ENCODE assay signal across 11 cellular contexts in genomic region chr10:72298774-72299519, GRCh38. TPM values are rescaled to one million over a fixed set of nuclear protein-coding genes. Genes with fewer than 3 reads are reported as not detected.
A peak's percentile ranks its signal among the peaks of the same experiment; 100 is the strongest.
DNase-seq lines count a peak whose midpoint lies in the region; ATAC-seq and TF ChIP-seq lines count a peak whose summit lies in the region.
"Had no signal": no experiment of that assay in that cellular context is flagged by ENCODE, and none has a peak within 500 bp of the region (broad histone marks: within the 10 kb centered on the region; RNA-seq: fewer than 3 reads in every experiment).

No MANE protein-coding gene starts in this region.

- WGBS in body of pancreas, 2 donors: 88 to 96% methylated on average over 10 to 13 of the region's 13 CpGs

- intact Hi-C loops in naive thymus-derived CD4-positive, alpha-beta T cell (cut with micrococcal nuclease): loop anchor here in 1 of 2 donors (10.0 kb wide), 1 partner anchor 554 kb away; no protein-coding TSS in a partner anchor
- intact Hi-C loops in body of pancreas (cut with DNase I): no loop called here

- H3K4me1 ChIP-seq in naive thymus-derived CD4-positive, alpha-beta T cell (ENCODE audit: control insufficient read depth in 2 of 2, insufficient read depth in 2 of 2, low read length in 2 of 2): peaks cover 29 to 33% of the 10 kb centered on the region in 2 donors
- peaks cover 30% of the 10 kb centered on the region for H3K4me1 ChIP-seq in body of pancreas

- H3K4me3 ChIP-seq in naive thymus-derived CD4-positive, alpha-beta T cell (ENCODE audit: low read length): no peak overlapping the region
- H3K4me3 ChIP-seq in body of pancreas: no peak overlapping the region

- TF ChIP-seq POLR2A in body of pancreas (IDR thresholded peaks at IDR 0.05): no peak

- CTCF ChIA-PET in activated naive CD4-positive, alpha-beta T cell treated with anti-CD3 and anti-CD28 coated beads, Interleukin-2, amount 10 ng/mL, durations not matched to agents 7 days and 5 days (lab: Charles Lee): no interaction called here
- CTCF ChIA-PET in naive thymus-derived CD4-positive, alpha-beta T cell (lab: Charles Lee): interaction anchor here (0.6 kb wide), 1 partner anchor 15 kb away, joined by 4 read pairs; no protein-coding TSS in a partner anchor

- DNase-seq in activated naive CD4-positive, alpha-beta T cell treated with anti-CD3 and anti-CD28 coated beads, Interleukin-2, amount 10 ng/mL, durations not matched to agents 7 days and 5 days: no peak
- DNase-seq in activated naive CD4-positive, alpha-beta T cell treated with Interleukin-2 at 50 U/mL for 16 hours: no peak
- no peak for DNase-seq in naive thymus-derived CD4-positive, alpha-beta T cell
- DNase-seq in type B pancreatic cell (ENCODE audit: extremely low spot score, unreplicated experiment) (no peak), body of pancreas (no peak), dedifferentiated amniotic fluid mesenchymal stem cell (ENCODE audit: extremely low spot score) (no peak)
- DNase-seq: AML-193, midbrain, NCI-H446 had no signal

- H3K9me3 Mint-ChIP-seq in activated naive CD4-positive, alpha-beta T cell treated with anti-CD3 and anti-CD28 coated beads, Interleukin-2, amount 10 ng/mL, durations not matched to agents 7 days and 5 days: no peaks in the 10 kb centered on the region
- H3K9me3 Mint-ChIP-seq in brain: peaks cover 0 to 7% (median under 1%) of the 10 kb centered on the region in 5 experiments
- peaks cover 0 to 5% (median 0%) of the 10 kb centered on the region in 11 donors for H3K9me3 Mint-ChIP-seq in naive thymus-derived CD4-positive, alpha-beta T cell
- no peaks in the 10 kb centered on the region for H3K9me3 Mint-ChIP-seq in type B pancreatic cell

- no peaks in the 10 kb centered on the region for H3K27me3 ChIP-seq in naive thymus-derived CD4-positive, alpha-beta T cell (ENCODE audit: control insufficient read depth in 2 of 2, insufficient read depth in 2 of 2, low read length in 2 of 2)
- H3K27me3 ChIP-seq in body of pancreas: no peaks in the 10 kb centered on the region

- H3K27me3 Mint-ChIP-seq in activated naive CD4-positive, alpha-beta T cell treated with anti-CD3 and anti-CD28 coated beads, Interleukin-2, amount 10 ng/mL, durations not matched to agents 7 days and 5 days: no peaks in the 10 kb centered on the region
- peaks cover 2% of the 10 kb centered on the region for H3K27me3 Mint-ChIP-seq in brain
- H3K27me3 Mint-ChIP-seq in naive thymus-derived CD4-positive, alpha-beta T cell: no peaks in the 10 kb centered on the region
- H3K27me3 Mint-ChIP-seq in type B pancreatic cell: no peaks in the 10 kb centered on the region

- no peak for TF ChIP-seq CTCF in brain (conservative IDR thresholded peaks at IDR 0.05)
- no peak for TF ChIP-seq CTCF in type B pancreatic cell (conservative IDR thresholded peaks at IDR 0.05)
- no peak for TF ChIP-seq CTCF in body of pancreas (IDR thresholded peaks at IDR 0.05)

- ATAC-seq in naive thymus-derived CD4-positive, alpha-beta T cell: no peak
- no peak for ATAC-seq in body of pancreas
- ATAC-seq in HG03025 (IDR thresholded peaks at IDR 0.05; ENCODE audit: low FRiP score, unreplicated experiment): no peak

- H3K36me3 Mint-ChIP-seq in activated naive CD4-positive, alpha-beta T cell treated with anti-CD3 and anti-CD28 coated beads, Interleukin-2, amount 10 ng/mL, durations not matched to agents 7 days and 5 days: peaks cover 7% of the 10 kb centered on the region
- no peaks in the 10 kb centered on the region for H3K36me3 Mint-ChIP-seq in brain
- peaks cover 0 to 8% (median 0%) of the 10 kb centered on the region in 5 donors for H3K36me3 Mint-ChIP-seq in naive thymus-derived CD4-positive, alpha-beta T cell
- H3K36me3 Mint-ChIP-seq in type B pancreatic cell: no peaks in the 10 kb centered on the region

- H3K4me3 Mint-ChIP-seq in activated naive CD4-positive, alpha-beta T cell treated with anti-CD3 and anti-CD28 coated beads, Interleukin-2, amount 10 ng/mL, durations not matched to agents 7 days and 5 days: no peak overlapping the region
- H3K4me3 Mint-ChIP-seq in brain (peak overlapping the region in 3 of 5 experiments; percentile 30 to 79 (median 47)), type B pancreatic cell (no peak overlapping the region)
- H3K4me3 Mint-ChIP-seq in naive thymus-derived CD4-positive, alpha-beta T cell: peak overlapping the region in 2 of 10 donors; percentile 8 to 88

- H3K4me1 Mint-ChIP-seq in activated naive CD4-positive, alpha-beta T cell treated with anti-CD3 and anti-CD28 coated beads, Interleukin-2, amount 10 ng/mL, durations not matched to agents 7 days and 5 days: peaks cover 76% of the 10 kb centered on the region
- H3K4me1 Mint-ChIP-seq in brain: peaks cover 45% of the 10 kb centered on the region
- peaks cover 15 to 65% (median 57%) of the 10 kb centered on the region in 7 donors for H3K4me1 Mint-ChIP-seq in naive thymus-derived CD4-positive, alpha-beta T cell
- H3K4me1 Mint-ChIP-seq in type B pancreatic cell (ENCODE audit: unreplicated experiment): peaks cover 21% of the 10 kb centered on the region

- H3K27ac ChIP-seq in naive thymus-derived CD4-positive, alpha-beta T cell (ENCODE audit: low read depth, low read length): peak overlapping the region; percentile 80
- H3K27ac ChIP-seq in body of pancreas: peak overlapping the region in 2 of 4 donors; percentile 93 to 95

- no peaks in the 10 kb centered on the region for H3K9me3 ChIP-seq in naive thymus-derived CD4-positive, alpha-beta T cell (ENCODE audit: control insufficient read depth in 2 of 3, low read length in 3 of 3)
- H3K9me3 ChIP-seq in body of pancreas: no peaks in the 10 kb centered on the region

- H3K27ac Mint-ChIP-seq in activated naive CD4-positive, alpha-beta T cell treated with anti-CD3 and anti-CD28 coated beads, Interleukin-2, amount 10 ng/mL, durations not matched to agents 7 days and 5 days: peak overlapping the region; percentile 49
- H3K27ac Mint-ChIP-seq in brain (peak overlapping the region; percentile 95 to 100 (median 98)), type B pancreatic cell (peak overlapping the region; percentile 91)
- peak overlapping the region; percentile 61 to 100 (median 99) for H3K27ac Mint-ChIP-seq in naive thymus-derived CD4-positive, alpha-beta T cell

- POLR2A ChIA-PET in naive thymus-derived CD4-positive, alpha-beta T cell (lab: Charles Lee): interaction anchor here (1.1 to 4.6 kb wide), 3 partner anchors 12 to 24 kb away, joined by 4 to 68 read pairs (median 12); no protein-coding TSS in a partner anchor

- no peaks in the 10 kb centered on the region for H3K36me3 ChIP-seq in naive thymus-derived CD4-positive, alpha-beta T cell (ENCODE audit: control insufficient read depth in 2 of 3, insufficient read depth in 3 of 3, low read length in 3 of 3)
- H3K36me3 ChIP-seq in body of pancreas (replicated peaks in 1 of 2; ENCODE audit: insufficient read depth in 1 of 2, low read depth in 2 of 2): no peaks in the 10 kb centered on the region

RNA-seq across cellular contexts. Expression of gene DDIT4, which starts 25.2 kb away (rescaled TPM):
- polyA plus RNA-seq in brain (ENCODE audit: insufficient read depth, low read depth, low replicate concordance): 121 TPM
- 100 to 1,000 TPM in 3 of 5 experiments, 10 to 100 TPM in 2; 25.4 to 335 (median 135) TPM for total RNA-seq in naive thymus-derived CD4-positive, alpha-beta T cell
- 100 to 1,000 TPM in 1 of 2 donors, 10 to 100 TPM in 1; 80.4 to 219 TPM for polyA plus RNA-seq in naive thymus-derived CD4-positive, alpha-beta T cell
- total RNA-seq in type B pancreatic cell (ENCODE audit: low replicate concordance): 95.9 and 130 TPM in 2 replicates
- 100 to 1,000 TPM; 238 to 269 TPM for total RNA-seq in body of pancreas

RNA-seq across cellular contexts. Expression of gene DNAJB12, which starts 55.8 kb away (rescaled TPM):
- 29.3 TPM for polyA plus RNA-seq in brain (ENCODE audit: insufficient read depth, low read depth, low replicate concordance)
- total RNA-seq in naive thymus-derived CD4-positive, alpha-beta T cell: 10 to 100 TPM; 24.6 to 40.5 (median 36.2) TPM
- polyA plus RNA-seq in naive thymus-derived CD4-positive, alpha-beta T cell: 10 to 100 TPM; 17.6 to 27.6 TPM
- total RNA-seq in type B pancreatic cell (ENCODE audit: low replicate concordance) (30.6 and 34.3 TPM in 2 replicates), body of pancreas (10 to 100 TPM; 19.2 to 24.1 TPM)

Comparison
In these comparisons a context has a peak if more than half of its experiments do, and no peak if none do; other contexts are left out.
1. H3K27ac Mint-ChIP-seq: peak in every context shown above with its lines; median percentile 99 in naive thymus-derived CD4-positive, alpha-beta T cell; 98 in brain; 91 in type B pancreatic cell; 49 in activated naive CD4-positive, alpha-beta T cell treated with anti-CD3 and anti-CD28 coated beads, Interleukin-2, amount 10 ng/mL, durations not matched to agents 7 days and 5 days.
2. H3K4me3 Mint-ChIP-seq: peak in brain (3 of 5); none in activated naive CD4-positive, alpha-beta T cell treated with anti-CD3 and anti-CD28 coated beads, Interleukin-2, amount 10 ng/mL, durations not matched to agents 7 days and 5 days (single experiment) and type B pancreatic cell (single experiment).